In the genomic region with DNA sequence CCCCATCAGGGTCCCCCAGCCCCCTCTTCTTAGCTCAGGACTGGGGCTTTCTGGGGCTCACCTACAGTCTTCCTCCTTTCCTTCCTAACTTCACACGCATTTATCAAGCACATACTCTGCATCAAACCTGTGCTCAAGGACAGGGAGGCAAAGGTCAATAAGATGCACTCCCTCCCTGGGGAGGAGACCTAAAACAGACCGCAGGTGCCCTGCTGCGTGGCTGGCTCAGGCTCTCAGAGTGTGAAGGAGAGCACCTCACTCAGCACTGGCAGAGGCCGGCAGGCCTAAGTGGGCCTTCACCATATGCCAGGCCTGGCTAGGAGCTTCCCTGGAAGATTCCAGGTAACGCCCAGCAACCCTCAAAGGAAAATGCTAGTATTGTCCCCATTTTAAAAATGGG, we compare ENCODE assay signal across 17 cellular contexts. TPM values are rescaled to one million over a fixed set of nuclear protein-coding genes. Genes with fewer than 3 reads are reported as not detected.
"Had no signal": no experiment of that assay in that cellular context is flagged by ENCODE, and none has a peak within 500 bp of the region (broad histone marks: within the 10 kb centered on the region; RNA-seq: fewer than 3 reads in every experiment).

No MANE protein-coding gene starts in this region.

- H3K27ac ChIP-seq: gastrocnemius medialis, heart right ventricle, lower lobe of right lung had no signal

- H3K36me3 ChIP-seq: brain microvascular endothelial cell, gastrocnemius medialis, heart right ventricle, lower lobe of right lung, pancreas, tibial artery had no signal

- H3K4me1 ChIP-seq: gastrocnemius medialis, pancreas had no signal

- DNase-seq: activated CD4-positive, alpha-beta memory T cell treated with anti-CD3 and anti-CD28 coated beads, Interleukin-2, amount 10 ng/mL, durations not matched to agents 7 days and 5 days; activated CD4-positive, alpha-beta T cell treated with anti-CD3 and anti-CD28 coated beads for 4 hours; activated gamma-delta T cell; activated T-cell treated with anti-CD3 and anti-CD28 coated beads, Interleukin-2, amount 50 U/mL, for 4 hours; brain microvascular endothelial cell; erythroblast; gastrocnemius medialis; heart right ventricle; lower lobe of right lung; naive thymus-derived CD4-positive, alpha-beta T cell; pancreas; stimulated activated CD4-positive, alpha-beta T cell treated with anti-CD3 and anti-CD28 coated beads, Interleukin-1b, Interleukin-23, amount 100 ng/mL, for 48 hours; T-helper 2 cell had no signal

- H3K27me3 ChIP-seq: brain microvascular endothelial cell, dorsolateral prefrontal cortex, gastrocnemius medialis, heart right ventricle, pancreas, tibial artery had no signal

- ATAC-seq: activated T-cell treated with anti-CD3 and anti-CD28 coated beads, Interleukin-2, amount 50 U/mL, for 4 hours; gastrocnemius medialis; lower lobe of right lung; naive thymus-derived CD4-positive, alpha-beta T cell; WTC11 had no signal

- H3K9me3 ChIP-seq: gastrocnemius medialis, heart right ventricle, lower lobe of right lung, pancreas, tibial artery had no signal

- H3K4me3 ChIP-seq: dorsolateral prefrontal cortex, gastrocnemius medialis, heart right ventricle, lower lobe of right lung, pancreas, tibial artery had no signal

RNA-seq across cellular contexts. Expression of a gene that starts 16.5 kb away (rescaled TPM):
- total RNA-seq: chondrocyte, WTC11 had no signal
